In the genomic region with DNA sequence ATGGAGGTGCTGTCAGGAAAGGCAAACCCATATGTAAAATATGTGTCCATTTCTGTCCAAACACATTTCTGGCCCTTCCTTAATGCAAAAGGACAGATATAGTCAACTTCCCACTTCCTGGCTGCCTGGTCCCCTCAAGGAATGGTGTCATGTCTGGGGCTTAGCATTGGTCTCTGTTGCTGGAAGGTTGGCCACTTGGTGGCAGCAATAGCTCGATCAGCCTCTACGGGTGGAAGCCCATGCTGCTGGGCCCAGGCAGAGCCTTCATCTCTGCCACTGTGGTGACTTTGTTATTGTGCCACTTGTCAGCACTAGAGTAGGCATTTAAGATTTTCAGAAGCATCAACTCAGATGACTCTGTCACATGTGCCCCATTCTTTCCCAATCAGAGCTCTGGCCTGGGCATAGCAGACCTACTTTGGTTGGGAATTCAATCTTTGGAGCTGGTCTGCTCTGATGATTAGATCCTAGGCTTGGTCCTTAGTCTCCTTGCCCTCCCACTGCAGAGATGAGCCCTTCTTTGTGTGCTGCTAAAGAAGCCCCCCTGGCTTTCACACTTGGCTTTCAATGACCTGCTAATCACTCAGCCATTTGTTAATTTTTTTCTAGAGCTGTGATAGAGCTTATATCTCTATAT, we compare ENCODE assay signal across 8 cellular contexts. TPM values are rescaled to one million over a fixed set of nuclear protein-coding genes. Genes with fewer than 3 reads are reported as not detected.
DNase-seq lines count a peak whose midpoint lies in the region; ATAC-seq and TF ChIP-seq lines count a peak whose summit lies in the region.

No MANE protein-coding gene starts in this region.

- ATAC-seq in GM19035 (IDR thresholded peaks at IDR 0.05; ENCODE audit: unreplicated experiment) (peak; percentile 50), left ventricle myocardium superior (peak; percentile 99)

- peaks cover 0 to 1% (median 0%) of the 10 kb centered on the region in 7 donors for H3K9me3 Mint-ChIP-seq in CD14-positive monocyte

- H3K27ac Mint-ChIP-seq in CD14-positive monocyte = no peak overlapping the region

- DNase-seq in CD14-positive monocyte (ENCODE audit: low spot score) (no peak), RPMI7951 (ENCODE audit: low read depth) (peak; percentile 59), amniotic epithelial cell (ENCODE audit: low read depth) (peak; percentile 29), left ventricle myocardium superior (peak; percentile 75), putamen (ENCODE audit: low spot score) (peak; percentile 47), epidermal melanocyte (ENCODE audit: insufficient read length, low spot score) (no peak)

- no peak for TF ChIP-seq EP300 in Ishikawa (IDR thresholded peaks at IDR 0.05; ENCODE audit: borderline replicate concordance)

- peak; percentile 37 for TF ChIP-seq CTCF in CD14-positive monocyte (IDR thresholded peaks at IDR 0.05)

- TF ChIP-seq RAD21 in Ishikawa (IDR thresholded peaks at IDR 0.05; ENCODE audit: low read depth) = peak; percentile 88

- intact Hi-C loops in CD14-positive monocyte (cut with micrococcal nuclease) = loop anchor here in 1 of 2 donors (10.0 kb wide), 1 partner anchor 105 kb away; no protein-coding TSS in a partner anchor
- intact Hi-C loops in left ventricle myocardium superior (cut with micrococcal nuclease) = loop anchor here (5.0 kb wide), 1 partner anchor 192 kb away; no protein-coding TSS in a partner anchor

- peaks cover 0 to 5% (median 3%) of the 10 kb centered on the region in 3 donors for H3K27me3 Mint-ChIP-seq in CD14-positive monocyte (ENCODE audit: low read depth in 3 of 3)

- H3K4me1 Mint-ChIP-seq in CD14-positive monocyte = no peaks in the 10 kb centered on the region

- no peaks in the 10 kb centered on the region for H3K36me3 Mint-ChIP-seq in CD14-positive monocyte

- H3K4me3 Mint-ChIP-seq in CD14-positive monocyte = no peak overlapping the region

TF ChIP-seq in Ishikawa, 13 proteins besides CTCF, POLR2A, EP300 and RAD21:
- no peak for TF ChIP-seq TCF12 (IDR thresholded peaks at IDR 0.05; ENCODE audit: low read depth)
- no peak for TF ChIP-seq TEAD4 (IDR thresholded peaks at IDR 0.05)
- TF ChIP-seq, protein P1, sequence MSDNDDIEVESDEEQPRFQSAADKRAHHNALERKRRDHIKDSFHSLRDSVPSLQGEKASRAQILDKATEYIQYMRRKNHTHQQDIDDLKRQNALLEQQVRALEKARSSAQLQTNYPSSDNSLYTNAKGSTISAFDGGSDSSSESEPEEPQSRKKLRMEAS (IDR thresholded peaks at IDR 0.05) = no peak
- TF ChIP-seq, protein P2, sequence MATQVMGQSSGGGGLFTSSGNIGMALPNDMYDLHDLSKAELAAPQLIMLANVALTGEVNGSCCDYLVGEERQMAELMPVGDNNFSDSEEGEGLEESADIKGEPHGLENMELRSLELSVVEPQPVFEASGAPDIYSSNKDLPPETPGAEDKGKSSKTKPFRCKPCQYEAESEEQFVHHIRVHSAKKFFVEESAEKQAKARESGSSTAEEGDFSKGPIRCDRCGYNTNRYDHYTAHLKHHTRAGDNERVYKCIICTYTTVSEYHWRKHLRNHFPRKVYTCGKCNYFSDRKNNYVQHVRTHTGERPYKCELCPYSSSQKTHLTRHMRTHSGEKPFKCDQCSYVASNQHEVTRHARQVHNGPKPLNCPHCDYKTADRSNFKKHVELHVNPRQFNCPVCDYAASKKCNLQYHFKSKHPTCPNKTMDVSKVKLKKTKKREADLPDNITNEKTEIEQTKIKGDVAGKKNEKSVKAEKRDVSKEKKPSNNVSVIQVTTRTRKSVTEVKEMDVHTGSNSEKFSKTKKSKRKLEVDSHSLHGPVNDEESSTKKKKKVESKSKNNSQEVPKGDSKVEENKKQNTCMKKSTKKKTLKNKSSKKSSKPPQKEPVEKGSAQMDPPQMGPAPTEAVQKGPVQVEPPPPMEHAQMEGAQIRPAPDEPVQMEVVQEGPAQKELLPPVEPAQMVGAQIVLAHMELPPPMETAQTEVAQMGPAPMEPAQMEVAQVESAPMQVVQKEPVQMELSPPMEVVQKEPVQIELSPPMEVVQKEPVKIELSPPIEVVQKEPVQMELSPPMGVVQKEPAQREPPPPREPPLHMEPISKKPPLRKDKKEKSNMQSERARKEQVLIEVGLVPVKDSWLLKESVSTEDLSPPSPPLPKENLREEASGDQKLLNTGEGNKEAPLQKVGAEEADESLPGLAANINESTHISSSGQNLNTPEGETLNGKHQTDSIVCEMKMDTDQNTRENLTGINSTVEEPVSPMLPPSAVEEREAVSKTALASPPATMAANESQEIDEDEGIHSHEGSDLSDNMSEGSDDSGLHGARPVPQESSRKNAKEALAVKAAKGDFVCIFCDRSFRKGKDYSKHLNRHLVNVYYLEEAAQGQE (IDR thresholded peaks at IDR 0.05; ENCODE audit: low read depth) = no peak
- TF ChIP-seq EGR1 (IDR thresholded peaks at IDR 0.05) = no peak
- no peak for TF ChIP-seq FOXM1 (IDR thresholded peaks at IDR 0.05; ENCODE audit: borderline replicate concordance, low read depth)
- no peak for TF ChIP-seq CREB1 (IDR thresholded peaks at IDR 0.05; ENCODE audit: low read depth)
- no peak for TF ChIP-seq CEBPB (IDR thresholded peaks at IDR 0.05)
- no peak for TF ChIP-seq ZBTB7A (IDR thresholded peaks at IDR 0.05; ENCODE audit: low read depth)
- TF ChIP-seq YY1 (IDR thresholded peaks at IDR 0.05; ENCODE audit: low read depth) = no peak
- TF ChIP-seq, protein P3, sequence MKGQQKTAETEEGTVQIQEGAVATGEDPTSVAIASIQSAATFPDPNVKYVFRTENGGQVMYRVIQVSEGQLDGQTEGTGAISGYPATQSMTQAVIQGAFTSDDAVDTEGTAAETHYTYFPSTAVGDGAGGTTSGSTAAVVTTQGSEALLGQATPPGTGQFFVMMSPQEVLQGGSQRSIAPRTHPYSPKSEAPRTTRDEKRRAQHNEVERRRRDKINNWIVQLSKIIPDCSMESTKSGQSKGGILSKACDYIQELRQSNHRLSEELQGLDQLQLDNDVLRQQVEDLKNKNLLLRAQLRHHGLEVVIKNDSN (IDR thresholded peaks at IDR 0.05) = no peak
- no peak for TF ChIP-seq TAF1 (IDR thresholded peaks at IDR 0.05; ENCODE audit: low read depth)
- no peak for TF ChIP-seq NFIC (IDR thresholded peaks at IDR 0.05)

RNA-seq across cellular contexts. Expression of a gene that starts 51.0 kb away (rescaled TPM):
- not detected for polyA plus RNA-seq in CD14-positive monocyte
- total RNA-seq in RPMI7951 (2014; rRNA removed; shearing (Covaris generic)) = not detected in 2 replicates
- total RNA-seq in left ventricle myocardium superior = 5.3 TPM

RNA-seq across cellular contexts. Expression of a gene that starts 58.5 kb away (rescaled TPM):
- 10 to 100 TPM; 20.4 to 20.6 TPM for polyA plus RNA-seq in CD14-positive monocyte
- total RNA-seq in RPMI7951 (2014; rRNA removed; shearing (Covaris generic)) = 37.4 and 49.1 TPM in 2 replicates
- total RNA-seq in left ventricle myocardium superior = 86.2 TPM

Comparison
In these comparisons a context has a peak if more than half of its experiments do, and no peak if none do; other contexts are left out.
1. DNase-seq: peak in RPMI7951 (single experiment), amniotic epithelial cell (single experiment), left ventricle myocardium superior (single experiment) and putamen (single experiment); none in CD14-positive monocyte (single experiment) and epidermal melanocyte (single experiment).